Comparison of ENCODE assay signal across 2 cellular contexts in the genomic region with DNA sequence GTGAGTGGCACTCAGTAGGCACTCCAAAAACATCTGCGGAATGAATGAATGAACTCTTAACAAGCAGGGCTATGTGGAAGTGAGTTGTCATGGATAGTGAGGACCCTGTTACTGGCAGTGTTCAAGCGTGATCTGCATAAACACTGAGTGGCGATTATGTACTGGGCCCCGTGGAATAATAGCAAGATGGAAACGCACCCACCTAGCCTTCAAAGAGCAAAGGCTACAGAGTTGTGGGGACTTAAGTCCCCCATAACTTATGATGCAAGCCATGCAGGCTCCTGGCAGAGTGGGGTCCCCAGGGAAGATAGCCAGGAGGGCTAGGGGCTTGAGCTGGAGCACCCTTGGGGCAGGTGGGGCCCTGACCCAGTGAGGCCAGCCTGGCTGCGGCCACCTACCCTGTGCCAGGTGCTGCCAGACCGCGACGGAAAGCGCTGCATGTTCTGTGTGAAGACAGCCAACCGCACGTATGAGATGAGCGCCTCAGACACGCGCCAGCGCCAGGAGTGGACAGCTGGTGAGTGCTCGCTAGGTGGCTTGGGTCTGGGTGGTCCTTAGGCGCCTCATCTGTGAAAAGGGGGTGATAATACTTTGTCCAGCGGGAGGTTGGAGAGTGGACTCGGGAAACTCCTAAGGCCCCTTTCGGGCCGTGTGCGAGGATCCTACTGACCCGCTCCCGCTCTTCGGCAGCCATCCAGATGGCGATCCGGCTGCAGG.
TF ChIP-seq lines count a peak whose summit lies in the region.

No MANE protein-coding gene starts in this region.

TF ChIP-seq in IMR-90, 13 proteins besides CTCF, POLR2A, EP300 and RAD21:
- TF ChIP-seq CHD1 (IDR thresholded peaks at IDR 0.05; ENCODE audit: low read depth, low read length) (no peak), BHLHE40 (IDR thresholded peaks at IDR 0.05; ENCODE audit: low read depth, low read length) (no peak), MAFK (IDR thresholded peaks at IDR 0.05; ENCODE audit: low read depth, low read length) (no peak)

TF ChIP-seq in H1, 55 proteins besides CTCF, POLR2A, EP300 and RAD21:
- TF ChIP-seq KDM1A (IDR thresholded peaks at IDR 0.05; ENCODE audit: borderline replicate concordance, low read length) (no peak), CBX8 (IDR thresholded peaks at IDR 0.05; ENCODE audit: borderline replicate concordance, low read depth, low read length) (no peak), EZH2 (IDR thresholded peaks at IDR 0.05; ENCODE audit: low read depth, low read length, severe bottlenecking) (peak; percentile 31), BRCA1 (IDR thresholded peaks at IDR 0.05; ENCODE audit: low read depth, low read length) (no peak), RNF2 (IDR thresholded peaks at IDR 0.05; ENCODE audit: borderline replicate concordance, low read depth, low read length, missing control alignments, poor library complexity, severe bottlenecking) (no peak), RBBP5 (IDR thresholded peaks at IDR 0.05; ENCODE audit: borderline replicate concordance, low read depth, low read length) (no peak), ASH2L (IDR thresholded peaks at IDR 0.05; ENCODE audit: low read length) (peak; percentile 28), TBP (IDR thresholded peaks at IDR 0.05; ENCODE audit: low read depth, low read length) (no peak)
- TF ChIP-seq, protein P1, sequence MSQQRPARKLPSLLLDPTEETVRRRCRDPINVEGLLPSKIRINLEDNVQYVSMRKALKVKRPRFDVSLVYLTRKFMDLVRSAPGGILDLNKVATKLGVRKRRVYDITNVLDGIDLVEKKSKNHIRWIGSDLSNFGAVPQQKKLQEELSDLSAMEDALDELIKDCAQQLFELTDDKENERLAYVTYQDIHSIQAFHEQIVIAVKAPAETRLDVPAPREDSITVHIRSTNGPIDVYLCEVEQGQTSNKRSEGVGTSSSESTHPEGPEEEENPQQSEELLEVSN (IDR thresholded peaks at IDR 0.05) = peak; percentile 73; the same call in 1 of the 2 replicates
- TF ChIP-seq, protein P2, sequence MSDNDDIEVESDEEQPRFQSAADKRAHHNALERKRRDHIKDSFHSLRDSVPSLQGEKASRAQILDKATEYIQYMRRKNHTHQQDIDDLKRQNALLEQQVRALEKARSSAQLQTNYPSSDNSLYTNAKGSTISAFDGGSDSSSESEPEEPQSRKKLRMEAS (IDR thresholded peaks at IDR 0.05) = peak; percentile 64
